12 cellular contexts compared by ENCODE assay signal in genomic region chr3:9028134-9028533, GRCh38.
DNase-seq lines count a peak whose midpoint lies in the region; ATAC-seq and TF ChIP-seq lines count a peak whose summit lies in the region.
"Had no signal": no experiment of that assay in that cellular context is flagged by ENCODE, and none has a peak within 500 bp of the region (broad histone marks: within the 10 kb centered on the region; RNA-seq: fewer than 3 reads in every experiment).

No MANE protein-coding gene starts in this region.

- H3K4me1 ChIP-seq in upper lobe of left lung = peaks cover 0 to 11% (median 9%) of the 10 kb centered on the region in 4 donors

- TF ChIP-seq EP300 in upper lobe of left lung (IDR thresholded peaks at IDR 0.05) = no peak

- TF ChIP-seq POLR2A in upper lobe of left lung (IDR thresholded peaks at IDR 0.05) = no peak

- no peaks in the 10 kb centered on the region for H3K27me3 ChIP-seq in upper lobe of left lung

- H3K36me3 ChIP-seq in upper lobe of left lung = no peaks in the 10 kb centered on the region

- 41 to 45% methylated on average over 5 of the region's 5 CpGs for WGBS in upper lobe of left lung, 2 donors

- TF ChIP-seq CTCF in coronary artery (IDR thresholded peaks at IDR 0.05) (no peak), upper lobe of left lung (IDR thresholded peaks at IDR 0.05) (no peak)

- no peaks in the 10 kb centered on the region for H3K9me3 ChIP-seq in upper lobe of left lung

- H3K4me3 ChIP-seq in coronary artery (no peak overlapping the region), upper lobe of left lung (no peak overlapping the region)

- ATAC-seq in upper lobe of left lung (ENCODE audit: low FRiP score in 2 of 2) (peak; percentile 41 to 63), HG03457 (IDR thresholded peaks at IDR 0.05; ENCODE audit: unreplicated experiment) (no peak)

- no peak overlapping the region for H3K27ac ChIP-seq in coronary artery
- H3K27ac ChIP-seq in upper lobe of left lung = no peak overlapping the region
- H3K27ac ChIP-seq: 22Rv1 had no signal

- DNase-seq in DMS153 treated with DMSO at 0.1 percent for 48 hours (lab: John Stamatoyannopoulos, UW; ENCODE audit: unreplicated experiment) (peak; percentile 5), DMS153 (lab: John Stamatoyannopoulos, UW) (no peak), coronary artery (ENCODE audit: low spot score) (peak; percentile 83), mesenteric fat pad (ENCODE audit: low spot score) (peak; percentile 91), upper lobe of left lung (peak; percentile 76 to 90), NCI-H2081 treated with DMSO at 0.1 percent for 48 hours (lab: John Stamatoyannopoulos, UW) (no peak)
- no peak for DNase-seq in activated effector memory CD4-positive, alpha-beta T cell treated with Interleukin-2 at 50 U/mL for 16 hours
- DNase-seq: erythroblast; NCI-H526 treated with DMSO at 0.1 percent for 48 hours; stimulated activated CD4-positive, alpha-beta T cell treated with anti-CD3 and anti-CD28 coated beads, Interleukin-1b, Interleukin-23, amount 100 ng/mL, for 48 hours had no signal

Comparison
In these comparisons a context has a peak if more than half of its experiments do, and no peak if none do; other contexts are left out.
1. DNase-seq: peak in DMS153 treated with DMSO at 0.1 percent for 48 hours (single experiment), coronary artery (single experiment), mesenteric fat pad (single experiment) and upper lobe of left lung (2 of 2); none in DMS153 (single experiment), NCI-H2081 treated with DMSO at 0.1 percent for 48 hours (single experiment) and activated effector memory CD4-positive, alpha-beta T cell treated with Interleukin-2 at 50 U/mL for 16 hours (single experiment).